Comparison of ENCODE assay signal across 25 cellular contexts in the genomic region with DNA sequence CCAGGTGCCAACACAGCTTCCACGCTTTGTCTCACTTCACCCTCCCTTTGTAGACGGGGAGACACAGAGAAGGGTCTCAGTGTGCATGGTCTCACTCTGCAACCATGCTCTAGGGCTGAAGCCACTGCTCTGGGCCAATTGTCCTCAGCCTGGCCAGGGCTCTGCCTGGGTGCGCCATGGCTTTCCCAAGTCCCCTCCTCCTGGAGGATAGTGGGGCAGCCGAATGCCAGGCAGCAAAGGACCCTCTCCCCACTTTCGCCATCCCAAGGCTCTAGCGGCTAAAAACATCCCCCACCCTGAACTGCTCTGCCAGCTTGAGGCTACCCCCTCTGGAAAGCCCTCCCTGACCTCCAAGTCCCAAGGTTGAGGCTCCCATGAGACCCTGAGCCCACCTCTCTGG. TPM values are rescaled to one million over a fixed set of nuclear protein-coding genes. Genes with fewer than 3 reads are reported as not detected.
"Had no signal": no experiment of that assay in that cellular context is flagged by ENCODE, and none has a peak within 500 bp of the region (broad histone marks: within the 10 kb centered on the region; RNA-seq: fewer than 3 reads in every experiment).

No MANE protein-coding gene starts in this region.

- ATAC-seq: stimulated activated effector memory CD8-positive, alpha-beta T cell treated with anti-CD3 and anti-CD28 coated beads, Interleukin-12 subunit alpha, Interleukin-12 subunit beta, amount 100 ng/mL, for 72 hours; stimulated activated naive CD8-positive, alpha-beta T cell treated with anti-CD3 and anti-CD28 coated beads, Interleukin-15, amount 100 ng/mL, for 72 hours; WTC11 had no signal

- H3K27ac ChIP-seq: right lobe of liver had no signal

- DNase-seq: activated naive CD4-positive, alpha-beta T cell; activated naive CD8-positive, alpha-beta T cell treated with anti-CD3 and anti-CD28 coated beads for 36 hours; activated T-cell treated with anti-CD3 and anti-CD28 coated beads, Interleukin-2, amount 50 U/mL, for 1 hour; cerebellar nuclear complex; cortex of kidney; erythroblast; glutamatergic neuron; hippocampal formation; mesenchymal stem cell; nephron progenitor cell; nucleus accumbens; SK-N-SH; small intestine; stimulated activated CD4-positive, alpha-beta T cell treated with anti-CD3 and anti-CD28 coated beads, Interleukin-2, amount 100 ng/mL, for 24 hours; stimulated activated naive CD8-positive, alpha-beta T cell treated with anti-CD3 and anti-CD28 coated beads, Interleukin-15, amount 100 ng/mL, for 72 hours had no signal

- H3K4me3 ChIP-seq: right lobe of liver, upper lobe of left lung had no signal

- FAIRE-seq: astrocyte, bronchial epithelial cell, endometrium, frontal cortex, small intestine had no signal

- H3K27me3 ChIP-seq: right lobe of liver, upper lobe of left lung had no signal

- H3K36me3 ChIP-seq: right lobe of liver, upper lobe of left lung had no signal

- H3K9me3 ChIP-seq: right lobe of liver, SK-N-SH, upper lobe of left lung had no signal

RNA-seq across cellular contexts. Expression of a gene that starts 20.4 kb away (rescaled TPM):
- total RNA-seq: activated naive CD8-positive, alpha-beta T cell treated with anti-CD3 and anti-CD28 coated beads for 36 hours; astrocyte; frontal cortex; T-helper 2 cell treated with Interferon-gamma antibody and Interleukin-4, amounts not matched to agents 100 ng/mL and 5 ng/mL, for 36 hours; temporal lobe had no signal
